In the genomic region with DNA sequence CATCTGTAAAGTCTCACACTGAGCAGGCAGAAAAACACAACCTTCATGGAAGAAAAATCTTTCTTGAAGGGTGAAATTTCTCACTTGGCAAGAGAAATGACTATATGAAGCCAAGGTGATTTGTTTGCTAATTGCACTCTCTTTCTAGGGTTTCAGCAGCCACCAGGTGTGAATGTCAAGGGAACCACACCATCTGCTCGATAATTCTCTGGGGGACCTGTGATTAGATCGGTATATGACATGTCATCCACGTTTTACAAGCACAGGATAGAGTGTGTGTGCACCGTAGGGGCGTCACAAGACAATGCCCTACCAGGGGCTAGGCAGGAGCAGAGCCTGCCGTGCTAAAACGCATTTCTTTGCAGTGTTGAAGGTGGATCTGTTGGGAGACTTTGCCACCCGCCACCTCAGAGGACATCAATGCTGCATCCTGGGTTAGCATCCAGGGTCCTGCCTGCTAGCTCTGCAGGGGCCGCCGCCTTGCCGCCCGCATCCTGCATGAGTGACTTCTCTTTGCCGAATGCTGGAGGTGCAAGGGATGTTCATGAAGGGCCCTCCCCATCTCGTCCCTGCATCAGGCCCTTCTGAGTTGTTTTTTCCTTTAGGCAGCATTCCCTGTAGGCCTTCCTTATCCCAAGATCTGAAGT, we compare ENCODE assay signal across 17 cellular contexts. TPM values are rescaled to one million over a fixed set of nuclear protein-coding genes. Genes with fewer than 3 reads are reported as not detected.
DNase-seq lines count a peak whose midpoint lies in the region; ATAC-seq and TF ChIP-seq lines count a peak whose summit lies in the region.
"Had no signal": no experiment of that assay in that cellular context is flagged by ENCODE, and none has a peak within 500 bp of the region (broad histone marks: within the 10 kb centered on the region; RNA-seq: fewer than 3 reads in every experiment).

No MANE protein-coding gene starts in this region.

- H3K9me3 ChIP-seq in OCI-LY3 (ENCODE audit: insufficient read depth, low read length) (no peaks in the 10 kb centered on the region), gastrocnemius medialis (no peaks in the 10 kb centered on the region), MG63 (no peaks in the 10 kb centered on the region), heart left ventricle (no peaks in the 10 kb centered on the region)
- H3K9me3 ChIP-seq: ascending aorta, heart right ventricle, tibial nerve had no signal

- H3K9ac ChIP-seq in OCI-LY3 (ENCODE audit: low read length), result no peak overlapping the region
- H3K9ac ChIP-seq: KMS-11 had no signal

- H3K36me3 ChIP-seq in OCI-LY3 (replicated peaks; ENCODE audit: low read depth, low read length) (no peaks in the 10 kb centered on the region), gastrocnemius medialis (no peaks in the 10 kb centered on the region), MG63 (no peaks in the 10 kb centered on the region), heart left ventricle (no peaks in the 10 kb centered on the region)
- H3K36me3 ChIP-seq: ascending aorta, heart right ventricle, tibial nerve had no signal

- H4K20me1 ChIP-seq in OCI-LY3 (ENCODE audit: insufficient read depth, low read length), result no peaks in the 10 kb centered on the region

- intact Hi-C loops in gastrocnemius medialis (cut with DNase I; ENCODE audit: low total_unique reads) (no loop called here), heart left ventricle (cut with DNase I) (no loop called here)

- in situ Hi-C loops in gastrocnemius medialis (cut with MboI; ENCODE audit: low sequenced_read_pairs in 4 of 4), result no loop called here

- H2AFZ ChIP-seq in OCI-LY3 (ENCODE audit: low read depth, low read length), result peak overlapping the region; percentile 24; the same call in 1 of the 2 replicates

- ATAC-seq in gastrocnemius medialis (no peak), heart left ventricle (no peak), HG02678 (IDR thresholded peaks at IDR 0.05; ENCODE audit: unreplicated experiment) (no peak)
- ATAC-seq: Panc1 had no signal

- no peak overlapping the region for H3K27ac ChIP-seq in OCI-LY3 (ENCODE audit: low read length)
- no peak overlapping the region for H3K27ac ChIP-seq in gastrocnemius medialis
- H3K27ac ChIP-seq in heart left ventricle, result no peak overlapping the region
- H3K27ac ChIP-seq: ascending aorta, coronary artery, heart right ventricle, KMS-11, tibial nerve had no signal

- TF ChIP-seq CTCF in OCI-LY3 (IDR thresholded peaks at IDR 0.05; ENCODE audit: low read depth, low read length) (no peak), gastrocnemius medialis (IDR thresholded peaks at IDR 0.05 in 4 of 5, conservative IDR thresholded peaks at IDR 0.05 in 1 of 5) (no peak), heart left ventricle (IDR thresholded peaks at IDR 0.05) (no peak)

- H3K4me3 ChIP-seq in OCI-LY3 (ENCODE audit: low read length) (peak overlapping the region; percentile 5; the same call in 1 of the 2 replicates), gastrocnemius medialis (no peak overlapping the region), MG63 (no peak overlapping the region), heart left ventricle (no peak overlapping the region)
- H3K4me3 ChIP-seq: ascending aorta, coronary artery, heart right ventricle, tibial nerve had no signal

- H3K79me2 ChIP-seq in OCI-LY3 (ENCODE audit: low read length), result no peaks in the 10 kb centered on the region

- H3K27me3 ChIP-seq in OCI-LY3 (ENCODE audit: low read depth, low read length), result peaks cover 43% of the 10 kb centered on the region
- no peaks in the 10 kb centered on the region for H3K27me3 ChIP-seq in gastrocnemius medialis
- no peaks in the 10 kb centered on the region for H3K27me3 ChIP-seq in MG63
- H3K27me3 ChIP-seq in heart left ventricle, result peaks cover 0 to 15% (median 0%) of the 10 kb centered on the region in 9 donors
- H3K27me3 ChIP-seq: ascending aorta had no signal

- peak overlapping the region; percentile 35 for H3K4me2 ChIP-seq in OCI-LY3 (ENCODE audit: low read length)
- H3K4me2 ChIP-seq: KMS-11 had no signal

- 70 to 78% (median 73%) methylated on average over 14 of the region's 14 CpGs for WGBS in heart left ventricle, 4 donors

- peaks cover 25% of the 10 kb centered on the region for H3K4me1 ChIP-seq in OCI-LY3 (ENCODE audit: low read length)
- peaks cover 7 to 8% of the 10 kb centered on the region in 2 donors for H3K4me1 ChIP-seq in gastrocnemius medialis
- peaks cover 0 to 6% (median 0%) of the 10 kb centered on the region in 12 donors for H3K4me1 ChIP-seq in heart left ventricle
- H3K4me1 ChIP-seq: ascending aorta, tibial nerve had no signal

- peak; percentile 53 for DNase-seq in activated effector memory CD4-positive, alpha-beta T cell treated with anti-CD3 and anti-CD28 coated beads, Interleukin-2, amount 50 U/mL, for 16 hours
- no peak for DNase-seq in activated effector memory CD4-positive, alpha-beta T cell treated with Interleukin-2 at 50 U/mL for 16 hours
- peak; percentile 44 for DNase-seq in NCI-H1105 treated with DMSO at 0.1 percent for 48 hours (lab: John Stamatoyannopoulos, UW)
- DNase-seq in gastrocnemius medialis, result no peak
- no peak for DNase-seq in MG63
- no peak for DNase-seq in heart left ventricle
- DNase-seq: activated gamma-delta T cell treated with Interleukin-2 at 50 U/mL for 16 hours, HCEC 1CT, kidney glomerular epithelial cell had no signal

- TF ChIP-seq POLR2A in gastrocnemius medialis (IDR thresholded peaks at IDR 0.05) (no peak), heart left ventricle (IDR thresholded peaks at IDR 0.05) (no peak)

RNA-seq across cellular contexts. Expression of gene CCSAP, which starts 37.8 kb away (rescaled TPM):
- total RNA-seq in gastrocnemius medialis (1 to 10 TPM in 1 of 4 donors, under 1 TPM in 3; 0.44 to 1.1 (median 0.81) TPM), heart left ventricle (1 to 10 TPM in 8 of 9 donors, under 1 TPM in 1; 0.94 to 6.2 (median 3.0) TPM)
- 6.1 and 10.3 TPM in 2 replicates for total RNA-seq in MG63 (2014; rRNA removed; shearing (Covaris generic); ENCODE audit: low replicate concordance)
- polyA plus RNA-seq in heart left ventricle, result 1 to 10 TPM; 1.1 to 1.4 TPM

RNA-seq across cellular contexts. Expression of gene ACTA1, which starts 53.3 kb away (rescaled TPM):
- total RNA-seq in gastrocnemius medialis (over 10,000 TPM in 3 of 4 donors, 1,000 to 10,000 TPM in 1; 2,912 to 35,934 (median 16,282) TPM), heart left ventricle (over 10,000 TPM in 4 of 9 donors, 1,000 to 10,000 TPM in 5; 1,926 to 30,941 (median 8,947) TPM)
- total RNA-seq in MG63 (2014; rRNA removed; shearing (Covaris generic); ENCODE audit: low replicate concordance), result not detected in 2 replicates
- 1,000 to 10,000 TPM; 3,190 to 8,475 TPM for polyA plus RNA-seq in heart left ventricle
- total RNA-seq: ascending aorta had no signal

Comparison
In these comparisons a context has a peak if more than half of its experiments do, and no peak if none do; other contexts are left out.
1. DNase-seq: peak in activated effector memory CD4-positive, alpha-beta T cell treated with anti-CD3 and anti-CD28 coated beads, Interleukin-2, amount 50 U/mL, for 16 hours (single experiment) and NCI-H1105 treated with DMSO at 0.1 percent for 48 hours (single experiment); none in activated effector memory CD4-positive, alpha-beta T cell treated with Interleukin-2 at 50 U/mL for 16 hours (single experiment), gastrocnemius medialis (0 of 2), MG63 (single experiment) and heart left ventricle (0 of 5).
2. RNA of gene ACTA1, which starts 53.3 kb away (total RNA-seq): 2,912 to 35,934 TPM in gastrocnemius medialis and 1,926 to 30,941 TPM in heart left ventricle; not detected in MG63; every median in the first group is over 1,000 times any median in the second.